In genomic region chr3:100040846-100041245, GRCh38 we compare ENCODE assay signal across 1 cellular context.
TF ChIP-seq lines count a peak whose summit lies in the region.

No MANE protein-coding gene starts in this region.

TF ChIP-seq in IMR-90, 13 proteins besides CTCF, POLR2A, EP300 and RAD21 (continued from another document):
- TF ChIP-seq MXI1 (IDR thresholded peaks at IDR 0.05; ENCODE audit: borderline replicate concordance, low read depth, low read length): no peak
- TF ChIP-seq FOS (IDR thresholded peaks at IDR 0.05; ENCODE audit: low read depth, low read length): no peak
- no peak for TF ChIP-seq MAZ (IDR thresholded peaks at IDR 0.05; ENCODE audit: borderline replicate concordance, low read depth, low read length)
- TF ChIP-seq USF2 (IDR thresholded peaks at IDR 0.05; ENCODE audit: low read depth, low read length): no peak
- no peak for TF ChIP-seq CEBPB (IDR thresholded peaks at IDR 0.05; ENCODE audit: low read depth, low read length)
- TF ChIP-seq RCOR1 (IDR thresholded peaks at IDR 0.05; ENCODE audit: insufficient replicate concordance, low read length): no peak
